In genomic region chr14:105151838-105152793, GRCh38 we compare ENCODE assay signal across 21 cellular contexts. TPM values are rescaled to one million over a fixed set of nuclear protein-coding genes. Genes with fewer than 3 reads are reported as not detected.
DNase-seq lines count a peak whose midpoint lies in the region; ATAC-seq and TF ChIP-seq lines count a peak whose summit lies in the region.
"Had no signal": no experiment of that assay in that cellular context is flagged by ENCODE, and none has a peak within 500 bp of the region (broad histone marks: within the 10 kb centered on the region; RNA-seq: fewer than 3 reads in every experiment).

No MANE protein-coding gene starts in this region.

- TF ChIP-seq POLR2A in gastroesophageal sphincter (IDR thresholded peaks at IDR 0.05) = no peak

- H3K27ac ChIP-seq in gastroesophageal sphincter = peak overlapping the region in 3 of 4 donors; percentile 45 to 64 (median 60)
- peak overlapping the region; percentile 54 for H3K27ac ChIP-seq in subcutaneous abdominal adipose tissue (ENCODE audit: low read depth, low read length)
- H3K27ac ChIP-seq: ascending aorta, hepatocyte, thoracic aorta had no signal

- ATAC-seq in gastroesophageal sphincter = no peak
- ATAC-seq: K562, natural killer cell had no signal

- H3K9me3 ChIP-seq in gastroesophageal sphincter (no peaks in the 10 kb centered on the region), subcutaneous abdominal adipose tissue (ENCODE audit: control insufficient read depth in 5 of 5, low read length in 5 of 5) (no peaks in the 10 kb centered on the region)
- H3K9me3 ChIP-seq: ascending aorta, Caco-2, thoracic aorta had no signal

- no peak overlapping the region for H3K4me3 ChIP-seq in gastroesophageal sphincter
- no peak overlapping the region for H3K4me3 ChIP-seq in subcutaneous abdominal adipose tissue (ENCODE audit: low read depth in 1 of 5, low read length in 5 of 5)
- H3K4me3 ChIP-seq: ascending aorta, hepatocyte, K562, thoracic aorta had no signal

- no CpG with 5 or more reads among the region's 44 CpGs for WGBS in gastroesophageal sphincter (ENCODE audit: low coverage in 1 of 2), 2 donors

- in situ Hi-C loops in GM13977 (cut with MboI; ENCODE audit: low pct_unique_long_range_greater_than_20kb, low sequenced_read_pairs, unreplicated experiment) = no loop called here

- TF ChIP-seq EP300 in gastroesophageal sphincter (IDR thresholded peaks at IDR 0.05) = no peak

- peaks cover 0 to 15% of the 10 kb centered on the region in 2 donors for H3K36me3 ChIP-seq in gastroesophageal sphincter
- peaks cover 0 to 39% (median 29%) of the 10 kb centered on the region in 5 donors for H3K36me3 ChIP-seq in subcutaneous abdominal adipose tissue (ENCODE audit: control insufficient read depth in 5 of 5, insufficient read depth in 5 of 5, low read length in 5 of 5)
- H3K36me3 ChIP-seq: thoracic aorta had no signal

- H3K9ac ChIP-seq in subcutaneous abdominal adipose tissue (ENCODE audit: low read length in 5 of 5) = no peak overlapping the region

- peak; percentile 33 for DNase-seq in NAMALWA (ENCODE audit: low spot score)
- peak; percentile 92 for DNase-seq in myocyte (ENCODE audit: low read depth)
- no peak for DNase-seq in GM13977 (ENCODE audit: low spot score)
- DNase-seq in NCI-H2196 treated with DMSO at 0.1 percent for 48 hours (lab: John Stamatoyannopoulos, UW; ENCODE audit: unreplicated experiment) = no peak
- no peak for DNase-seq in RKO (ENCODE audit: low spot score)
- DNase-seq: activated gamma-delta T cell treated with Interleukin-2 at 50 U/mL for 16 hours, AML-193, Caco-2, EL, HFFc6, mesenchymal stem cell, natural killer cell, NCI-H187 treated with DMSO at 0.1 percent for 48 hours, NCI-H446 had no signal

- no peaks in the 10 kb centered on the region for H3K27me3 ChIP-seq in gastroesophageal sphincter
- peaks cover 0 to 2% (median 0%) of the 10 kb centered on the region in 5 donors for H3K27me3 ChIP-seq in subcutaneous abdominal adipose tissue (ENCODE audit: control insufficient read depth in 5 of 5, insufficient read depth in 4 of 5, low read length in 5 of 5)
- H3K27me3 ChIP-seq: ascending aorta, hepatocyte had no signal

- H3K4me1 ChIP-seq in gastroesophageal sphincter = no peaks in the 10 kb centered on the region
- peaks cover 0 to 43% (median 22%) of the 10 kb centered on the region in 5 donors for H3K4me1 ChIP-seq in subcutaneous abdominal adipose tissue (ENCODE audit: control insufficient read depth in 5 of 5, insufficient read depth in 5 of 5, low read length in 5 of 5)
- H3K4me1 ChIP-seq: ascending aorta, Caco-2 had no signal

- no peak for TF ChIP-seq CTCF in gastroesophageal sphincter (IDR thresholded peaks at IDR 0.05)
- no peak for TF ChIP-seq CTCF in GM13977 (IDR thresholded peaks at IDR 0.05; ENCODE audit: extremely low read depth, insufficient read depth, missing control alignments)

RNA-seq across cellular contexts. Expression of gene JAG2, which starts 16.5 kb away (rescaled TPM):
- 10 to 100 TPM in 3 of 4 donors, 1 to 10 TPM in 1; 3.7 to 18.8 (median 14.5) TPM for total RNA-seq in gastroesophageal sphincter
- total RNA-seq in myocyte = 32.5 and 42.7 TPM in 2 replicates
- 12.0 TPM for polyA plus RNA-seq in myocyte (2012)
- total RNA-seq: RPMI7951 had no signal

RNA-seq across cellular contexts. Expression of gene NUDT14, which starts 29.0 kb away (rescaled TPM):
- total RNA-seq in gastroesophageal sphincter (1 to 10 TPM; 3.4 to 8.4 (median 4.6) TPM), myocyte (33.2 and 40.9 TPM in 2 replicates)
- polyA plus RNA-seq in myocyte (2012) = 14.7 TPM

Comparison
In these comparisons a context has a peak if more than half of its experiments do, and no peak if none do; other contexts are left out.
1. DNase-seq: peak in NAMALWA (single experiment) and myocyte (single experiment); none in GM13977 (single experiment), NCI-H2196 treated with DMSO at 0.1 percent for 48 hours (single experiment) and RKO (single experiment).